Comparison of ENCODE assay signal across 20 cellular contexts in genomic region chr14:63928744-63929174, GRCh38.
DNase-seq lines count a peak whose midpoint lies in the region; ATAC-seq and TF ChIP-seq lines count a peak whose summit lies in the region.
"Had no signal": no experiment of that assay in that cellular context is flagged by ENCODE, and none has a peak within 500 bp of the region (broad histone marks: within the 10 kb centered on the region; RNA-seq: fewer than 3 reads in every experiment).

No MANE protein-coding gene starts in this region.

- H3K4me1 ChIP-seq in CD4-positive, alpha-beta memory T cell (ENCODE audit: insufficient read depth, low read length): peaks cover 27% of the 10 kb centered on the region
- H3K4me1 ChIP-seq in spleen: peaks cover 0 to 26% (median 9%) of the 10 kb centered on the region in 6 donors

- no peak for TF ChIP-seq CTCF in WTC11 (IDR thresholded peaks at IDR 0.05)
- TF ChIP-seq CTCF in type B pancreatic cell (conservative IDR thresholded peaks at IDR 0.05): no peak
- no peak for TF ChIP-seq CTCF in spleen (IDR thresholded peaks at IDR 0.05 in 8 of 11, conservative IDR thresholded peaks at IDR 0.05 in 3 of 11)

- peak overlapping the region in 4 of 7 donors; percentile 37 to 65 (median 51) for H3K27ac Mint-ChIP-seq in CD4-positive, alpha-beta memory T cell
- H3K27ac Mint-ChIP-seq in WTC11 (peak overlapping the region; percentile 9; the same call in 1 of the 2 replicates), type B pancreatic cell (no peak overlapping the region), immature natural killer cell (peak overlapping the region in 3 of 6 donors; percentile 36 to 61 (median 49))
- H3K27ac Mint-ChIP-seq: activated T-helper 17 cell treated with anti-CD3 and anti-CD28 coated beads, Interleukin-2, amount 50 U/mL, for 72 hours; stimulated activated naive B cell treated with anti-CD40 and anti-IgM and Interleukin-4, amounts not matched to agents 10 μg/mL and 1 μg/mL and 100 μg/mL, for 72 hours had no signal

- no peak overlapping the region for H3K4me3 ChIP-seq in CD4-positive, alpha-beta memory T cell (ENCODE audit: low read length in 2 of 2)
- H3K4me3 ChIP-seq in spleen: no peak overlapping the region
- H3K4me3 ChIP-seq: tibial artery had no signal

- no peak for TF ChIP-seq POLR2A in spleen (IDR thresholded peaks at IDR 0.05)

- peaks cover 24 to 49% (median 40%) of the 10 kb centered on the region in 4 donors for H3K4me1 Mint-ChIP-seq in CD4-positive, alpha-beta memory T cell
- H3K4me1 Mint-ChIP-seq in WTC11 (peaks cover 31% of the 10 kb centered on the region), type B pancreatic cell (ENCODE audit: unreplicated experiment) (peaks cover 8% of the 10 kb centered on the region), immature natural killer cell (peaks cover 21 to 45% of the 10 kb centered on the region in 2 donors)

- intact Hi-C loops in CD4-positive, alpha-beta memory T cell (cut with micrococcal nuclease): no loop called here
- intact Hi-C loops in spleen (cut with DNase I; ENCODE audit: low total_unique reads): no loop called here

- H3K27ac ChIP-seq in CD4-positive, alpha-beta memory T cell (ENCODE audit: low read depth, low read length): no peak overlapping the region
- H3K27ac ChIP-seq in spleen: peak overlapping the region in 4 of 8 donors; percentile 13 to 25 (median 20)
- H3K27ac ChIP-seq: tibial artery had no signal

- CTCF ChIA-PET in CD4-positive, alpha-beta memory T cell (lab: Charles Lee; ENCODE audit: partially characterized antibody): interaction anchor here (1.3 to 1.4 kb wide), 2 partner anchors 19 to 76 kb away, joined by 4 read pairs; partner anchors contain the start of gene SYNE2
- CTCF ChIA-PET in WTC11 (lab: Charles Lee): no interaction called here

- H3K4me3 Mint-ChIP-seq in CD4-positive, alpha-beta memory T cell: no peak overlapping the region
- H3K4me3 Mint-ChIP-seq in WTC11 (no peak overlapping the region), type B pancreatic cell (no peak overlapping the region), immature natural killer cell (no peak overlapping the region)
- H3K4me3 Mint-ChIP-seq: activated T-helper 17 cell treated with anti-CD3 and anti-CD28 coated beads, Interleukin-2, amount 50 U/mL, for 72 hours; effector memory CD8-positive, alpha-beta T cell; stimulated activated naive B cell treated with anti-CD40 and anti-IgM and Interleukin-4, amounts not matched to agents 10 μg/mL and 1 μg/mL and 100 μg/mL, for 72 hours had no signal

- peaks cover 0 to 7% (median 0%) of the 10 kb centered on the region in 8 donors for H3K9me3 Mint-ChIP-seq in CD4-positive, alpha-beta memory T cell
- peaks cover 10% of the 10 kb centered on the region for H3K9me3 Mint-ChIP-seq in WTC11
- peaks cover 6% of the 10 kb centered on the region for H3K9me3 Mint-ChIP-seq in type B pancreatic cell
- peaks cover 0 to 3% (median 0%) of the 10 kb centered on the region in 6 donors for H3K9me3 Mint-ChIP-seq in immature natural killer cell
- H3K9me3 Mint-ChIP-seq: effector memory CD8-positive, alpha-beta T cell had no signal

- H3K36me3 ChIP-seq in CD4-positive, alpha-beta memory T cell (ENCODE audit: insufficient read depth, low read length): peaks cover 2% of the 10 kb centered on the region
- H3K36me3 ChIP-seq in spleen: peaks cover 0 to 15% (median 0%) of the 10 kb centered on the region in 6 donors
- H3K36me3 ChIP-seq: tibial artery had no signal

- 61 to 81% (median 71%) methylated on average over 3 of the region's 3 CpGs for WGBS in spleen, 5 donors

- no peaks in the 10 kb centered on the region for H3K27me3 Mint-ChIP-seq in CD4-positive, alpha-beta memory T cell
- H3K27me3 Mint-ChIP-seq in WTC11 (ENCODE audit: low read depth) (no peaks in the 10 kb centered on the region), type B pancreatic cell (no peaks in the 10 kb centered on the region), immature natural killer cell (ENCODE audit: low read depth in 3 of 3) (peaks cover 0 to 1% (median 0%) of the 10 kb centered on the region in 3 donors)
- H3K27me3 Mint-ChIP-seq: activated T-helper 17 cell treated with anti-CD3 and anti-CD28 coated beads, Interleukin-2, amount 50 U/mL, for 72 hours; effector memory CD8-positive, alpha-beta T cell; stimulated activated naive B cell treated with anti-CD40 and anti-IgM and Interleukin-4, amounts not matched to agents 10 μg/mL and 1 μg/mL and 100 μg/mL, for 72 hours had no signal

- ATAC-seq in WTC11 (no peak), HG03095 (IDR thresholded peaks at IDR 0.05; ENCODE audit: unreplicated experiment) (no peak)
- ATAC-seq: activated T-helper 17 cell treated with anti-CD3 and anti-CD28 coated beads, Interleukin-2, amount 50 U/mL, for 72 hours; effector memory CD8-positive, alpha-beta T cell; PC-3; stimulated activated naive B cell treated with anti-CD40 and anti-IgM and Interleukin-4, amounts not matched to agents 10 μg/mL and 1 μg/mL and 100 μg/mL, for 72 hours had no signal

- DNase-seq in CD4-positive, alpha-beta memory T cell: no peak
- peak; percentile 63 for DNase-seq in NCI-H2029 treated with DMSO at 0.1 percent for 48 hours (lab: John Stamatoyannopoulos, UW)
- DNase-seq in WTC11 (ENCODE audit: low spot score): no peak
- DNase-seq in lung microvascular endothelial cell (ENCODE audit: low read depth in 2 of 2): peak; percentile 53 to 68
- no peak for DNase-seq in type B pancreatic cell (ENCODE audit: extremely low spot score, unreplicated experiment)
- DNase-seq in spleen: no peak
- DNase-seq in immature natural killer cell: no peak
- DNase-seq: activated CD4-positive, alpha-beta T cell treated with anti-CD3 and anti-CD28 coated beads for 1 hour; central memory CD4-positive, alpha-beta T cell; effector memory CD8-positive, alpha-beta T cell; kidney glomerular epithelial cell; MM.1S; NCI-H187 treated with DMSO at 0.1 percent for 48 hours; NCI-H526 treated with DMSO at 0.1 percent for 48 hours; PC-3; stimulated activated naive B cell treated with anti-CD40 and anti-IgM and Interleukin-4, amounts not matched to agents 10 μg/mL and 1 μg/mL and 100 μg/mL, for 72 hours; T-helper 9 cell; tibial artery had no signal

- H3K36me3 Mint-ChIP-seq in CD4-positive, alpha-beta memory T cell: peaks cover 34 to 35% of the 10 kb centered on the region in 2 donors
- H3K36me3 Mint-ChIP-seq in WTC11: peaks cover 14% of the 10 kb centered on the region
- H3K36me3 Mint-ChIP-seq in type B pancreatic cell: peaks cover 27% of the 10 kb centered on the region
- H3K36me3 Mint-ChIP-seq in immature natural killer cell: peaks cover 13 to 21% (median 17%) of the 10 kb centered on the region in 3 donors

- POLR2A ChIA-PET in CD4-positive, alpha-beta memory T cell (lab: Charles Lee; ENCODE audit: partially characterized antibody): interaction anchor here (1.0 to 1.2 kb wide), 2 partner anchors 65 to 76 kb away, joined by 3 to 4 read pairs; partner anchors contain the start of gene SYNE2
- POLR2A ChIA-PET in WTC11 (lab: Charles Lee): interaction anchor here (0.6 kb wide), 1 partner anchor 108 kb away, joined by 3 read pairs; no protein-coding TSS in a partner anchor

- H3K27me3 ChIP-seq in CD4-positive, alpha-beta memory T cell (ENCODE audit: insufficient read depth, low read length): no peaks in the 10 kb centered on the region
- H3K27me3 ChIP-seq in spleen (replicated peaks in 1 of 7): no peaks in the 10 kb centered on the region
- H3K27me3 ChIP-seq: tibial artery had no signal

- H3K9me3 ChIP-seq in CD4-positive, alpha-beta memory T cell (ENCODE audit: control insufficient read depth in 1 of 2, low read length in 2 of 2): no peaks in the 10 kb centered on the region
- peaks cover 0 to 15% (median 10%) of the 10 kb centered on the region in 8 donors for H3K9me3 ChIP-seq in spleen

TF ChIP-seq in WTC11, 78 proteins besides CTCF, POLR2A, EP300 and RAD21:
- TF ChIP-seq, protein P1, sequence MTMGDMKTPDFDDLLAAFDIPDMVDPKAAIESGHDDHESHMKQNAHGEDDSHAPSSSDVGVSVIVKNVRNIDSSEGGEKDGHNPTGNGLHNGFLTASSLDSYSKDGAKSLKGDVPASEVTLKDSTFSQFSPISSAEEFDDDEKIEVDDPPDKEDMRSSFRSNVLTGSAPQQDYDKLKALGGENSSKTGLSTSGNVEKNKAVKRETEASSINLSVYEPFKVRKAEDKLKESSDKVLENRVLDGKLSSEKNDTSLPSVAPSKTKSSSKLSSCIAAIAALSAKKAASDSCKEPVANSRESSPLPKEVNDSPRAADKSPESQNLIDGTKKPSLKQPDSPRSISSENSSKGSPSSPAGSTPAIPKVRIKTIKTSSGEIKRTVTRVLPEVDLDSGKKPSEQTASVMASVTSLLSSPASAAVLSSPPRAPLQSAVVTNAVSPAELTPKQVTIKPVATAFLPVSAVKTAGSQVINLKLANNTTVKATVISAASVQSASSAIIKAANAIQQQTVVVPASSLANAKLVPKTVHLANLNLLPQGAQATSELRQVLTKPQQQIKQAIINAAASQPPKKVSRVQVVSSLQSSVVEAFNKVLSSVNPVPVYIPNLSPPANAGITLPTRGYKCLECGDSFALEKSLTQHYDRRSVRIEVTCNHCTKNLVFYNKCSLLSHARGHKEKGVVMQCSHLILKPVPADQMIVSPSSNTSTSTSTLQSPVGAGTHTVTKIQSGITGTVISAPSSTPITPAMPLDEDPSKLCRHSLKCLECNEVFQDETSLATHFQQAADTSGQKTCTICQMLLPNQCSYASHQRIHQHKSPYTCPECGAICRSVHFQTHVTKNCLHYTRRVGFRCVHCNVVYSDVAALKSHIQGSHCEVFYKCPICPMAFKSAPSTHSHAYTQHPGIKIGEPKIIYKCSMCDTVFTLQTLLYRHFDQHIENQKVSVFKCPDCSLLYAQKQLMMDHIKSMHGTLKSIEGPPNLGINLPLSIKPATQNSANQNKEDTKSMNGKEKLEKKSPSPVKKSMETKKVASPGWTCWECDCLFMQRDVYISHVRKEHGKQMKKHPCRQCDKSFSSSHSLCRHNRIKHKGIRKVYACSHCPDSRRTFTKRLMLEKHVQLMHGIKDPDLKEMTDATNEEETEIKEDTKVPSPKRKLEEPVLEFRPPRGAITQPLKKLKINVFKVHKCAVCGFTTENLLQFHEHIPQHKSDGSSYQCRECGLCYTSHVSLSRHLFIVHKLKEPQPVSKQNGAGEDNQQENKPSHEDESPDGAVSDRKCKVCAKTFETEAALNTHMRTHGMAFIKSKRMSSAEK (CRISPR knock-in tag; IDR thresholded peaks at IDR 0.05; ENCODE audit: borderline replicate concordance): no peak
- no peak for TF ChIP-seq NFYB (CRISPR knock-in tag; conservative IDR thresholded peaks at IDR 0.05; ENCODE audit: low read depth)
- TF ChIP-seq NR3C1 (CRISPR knock-in tag; conservative IDR thresholded peaks at IDR 0.05; ENCODE audit: low read depth): no peak
- TF ChIP-seq, protein P2, sequence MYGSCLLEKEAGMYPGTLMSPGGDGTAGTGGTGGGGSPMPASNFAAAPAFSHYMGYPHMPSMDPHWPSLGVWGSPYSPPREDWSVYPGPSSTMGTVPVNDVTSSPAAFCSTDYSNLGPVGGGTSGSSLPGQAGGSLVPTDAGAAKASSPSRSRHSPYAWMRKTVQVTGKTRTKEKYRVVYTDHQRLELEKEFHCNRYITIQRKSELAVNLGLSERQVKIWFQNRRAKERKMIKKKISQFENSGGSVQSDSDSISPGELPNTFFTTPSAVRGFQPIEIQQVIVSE (CRISPR knock-in tag; IDR thresholded peaks at IDR 0.05; ENCODE audit: borderline replicate concordance): no peak
- TF ChIP-seq RORB (CRISPR knock-in tag; IDR thresholded peaks at IDR 0.05): no peak

Comparison
In these comparisons a context has a peak if more than half of its experiments do, and no peak if none do; other contexts are left out.
1. DNase-seq: peak in NCI-H2029 treated with DMSO at 0.1 percent for 48 hours (single experiment) and lung microvascular endothelial cell (2 of 2); none in CD4-positive, alpha-beta memory T cell (0 of 5), WTC11 (single experiment), type B pancreatic cell (single experiment), spleen (single experiment) and immature natural killer cell (0 of 3).